ENCODE assay signal across 9 cellular contexts in the genomic region with DNA sequence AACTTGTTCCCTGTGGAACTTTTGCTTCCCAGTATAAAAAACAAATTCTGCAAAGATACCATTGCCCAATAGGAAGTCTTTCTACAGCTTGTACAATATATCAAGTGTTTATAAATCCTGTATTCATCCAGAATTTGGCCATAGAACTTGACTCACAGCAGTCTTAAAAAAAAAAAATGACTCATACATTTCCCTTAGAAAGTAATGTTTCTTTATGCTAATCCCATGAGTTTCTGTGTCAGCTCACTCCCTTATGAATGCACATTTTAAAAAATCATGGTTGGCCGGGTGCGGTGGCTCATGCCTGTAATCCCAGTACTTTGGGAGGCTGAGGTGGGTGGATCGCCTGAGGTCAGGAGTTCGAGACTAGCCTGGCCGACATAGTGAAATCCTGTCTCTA.
DNase-seq lines count a peak whose midpoint lies in the region; ATAC-seq, FAIRE-seq and TF ChIP-seq lines count a peak whose summit lies in the region.
"Had no signal": no experiment of that assay in that cellular context is flagged by ENCODE, and none has a peak within 500 bp of the region (broad histone marks: within the 10 kb centered on the region; RNA-seq: fewer than 3 reads in every experiment).

No MANE protein-coding gene starts in this region.

- ATAC-seq in SK-N-SH treated with all-trans-retinoic acid at 6 μM for 48 hours (peak; percentile 51), HG02840 (IDR thresholded peaks at IDR 0.05; ENCODE audit: low FRiP score, unreplicated experiment) (no peak)
- ATAC-seq: HCT116 had no signal

- FAIRE-seq in H54 (lab: Jason Lieb, UNC) = no peak

- no peak for TF ChIP-seq POLR2A in H54 (IDR thresholded peaks at IDR 0.05; ENCODE audit: low read depth, low read length)

- DNase-seq in H54 (ENCODE audit: insufficient read length, low spot score) = peak; percentile 65
- DNase-seq in fibroblast of the conjunctiva (ENCODE audit: low read depth) = peak; percentile 82
- peak; percentile 33 for DNase-seq in superior temporal gyrus (ENCODE audit: extremely low spot score)
- no peak for DNase-seq in DMS 273 treated with DMSO at 0.1 percent for 48 hours (lab: John Stamatoyannopoulos, UW)
- no peak for DNase-seq in activated naive CD4-positive, alpha-beta T cell treated with anti-CD3 and anti-CD28 coated beads, Interleukin-2, amount 50 U/mL, for 16 hours
- no peak for DNase-seq in SKM-1 treated with dmso at 0.1 percent for 144 hours (lab: John Stamatoyannopoulos, UW; ENCODE audit: unreplicated experiment)

TF ChIP-seq in SK-N-SH treated with all-trans-retinoic acid at 6 μM for 48 hours, 23 proteins besides CTCF, POLR2A, EP300 and RAD21:
- TF ChIP-seq PPARA (CRISPR knock-in tag; IDR thresholded peaks at IDR 0.05; ENCODE audit: borderline replicate concordance) = no peak
- TF ChIP-seq, protein P1, sequence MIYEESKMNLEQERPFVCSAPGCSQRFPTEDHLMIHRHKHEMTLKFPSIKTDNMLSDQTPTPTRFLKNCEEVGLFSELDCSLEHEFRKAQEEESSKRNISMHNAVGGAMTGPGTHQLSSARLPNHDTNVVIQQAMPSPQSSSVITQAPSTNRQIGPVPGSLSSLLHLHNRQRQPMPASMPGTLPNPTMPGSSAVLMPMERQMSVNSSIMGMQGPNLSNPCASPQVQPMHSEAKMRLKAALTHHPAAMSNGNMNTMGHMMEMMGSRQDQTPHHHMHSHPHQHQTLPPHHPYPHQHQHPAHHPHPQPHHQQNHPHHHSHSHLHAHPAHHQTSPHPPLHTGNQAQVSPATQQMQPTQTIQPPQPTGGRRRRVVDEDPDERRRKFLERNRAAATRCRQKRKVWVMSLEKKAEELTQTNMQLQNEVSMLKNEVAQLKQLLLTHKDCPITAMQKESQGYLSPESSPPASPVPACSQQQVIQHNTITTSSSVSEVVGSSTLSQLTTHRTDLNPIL (CRISPR knock-in tag; IDR thresholded peaks at IDR 0.05; ENCODE audit: low read depth) = no peak
- no peak for TF ChIP-seq ZNF8 (CRISPR knock-in tag; IDR thresholded peaks at IDR 0.05)
- TF ChIP-seq, protein P2, sequence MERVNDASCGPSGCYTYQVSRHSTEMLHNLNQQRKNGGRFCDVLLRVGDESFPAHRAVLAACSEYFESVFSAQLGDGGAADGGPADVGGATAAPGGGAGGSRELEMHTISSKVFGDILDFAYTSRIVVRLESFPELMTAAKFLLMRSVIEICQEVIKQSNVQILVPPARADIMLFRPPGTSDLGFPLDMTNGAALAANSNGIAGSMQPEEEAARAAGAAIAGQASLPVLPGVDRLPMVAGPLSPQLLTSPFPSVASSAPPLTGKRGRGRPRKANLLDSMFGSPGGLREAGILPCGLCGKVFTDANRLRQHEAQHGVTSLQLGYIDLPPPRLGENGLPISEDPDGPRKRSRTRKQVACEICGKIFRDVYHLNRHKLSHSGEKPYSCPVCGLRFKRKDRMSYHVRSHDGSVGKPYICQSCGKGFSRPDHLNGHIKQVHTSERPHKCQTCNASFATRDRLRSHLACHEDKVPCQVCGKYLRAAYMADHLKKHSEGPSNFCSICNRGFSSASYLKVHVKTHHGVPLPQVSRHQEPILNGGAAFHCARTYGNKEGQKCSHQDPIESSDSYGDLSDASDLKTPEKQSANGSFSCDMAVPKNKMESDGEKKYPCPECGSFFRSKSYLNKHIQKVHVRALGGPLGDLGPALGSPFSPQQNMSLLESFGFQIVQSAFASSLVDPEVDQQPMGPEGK (CRISPR knock-in tag; IDR thresholded peaks at IDR 0.05; ENCODE audit: borderline replicate concordance) = no peak

Comparison
In these comparisons a context has a peak if more than half of its experiments do, and no peak if none do; other contexts are left out.
1. DNase-seq: peak in H54 (single experiment), fibroblast of the conjunctiva (single experiment) and superior temporal gyrus (single experiment); none in DMS 273 treated with DMSO at 0.1 percent for 48 hours (single experiment), activated naive CD4-positive, alpha-beta T cell treated with anti-CD3 and anti-CD28 coated beads, Interleukin-2, amount 50 U/mL, for 16 hours (single experiment) and SKM-1 treated with dmso at 0.1 percent for 144 hours (single experiment).